19 cellular contexts compared by ENCODE assay signal in the genomic region with DNA sequence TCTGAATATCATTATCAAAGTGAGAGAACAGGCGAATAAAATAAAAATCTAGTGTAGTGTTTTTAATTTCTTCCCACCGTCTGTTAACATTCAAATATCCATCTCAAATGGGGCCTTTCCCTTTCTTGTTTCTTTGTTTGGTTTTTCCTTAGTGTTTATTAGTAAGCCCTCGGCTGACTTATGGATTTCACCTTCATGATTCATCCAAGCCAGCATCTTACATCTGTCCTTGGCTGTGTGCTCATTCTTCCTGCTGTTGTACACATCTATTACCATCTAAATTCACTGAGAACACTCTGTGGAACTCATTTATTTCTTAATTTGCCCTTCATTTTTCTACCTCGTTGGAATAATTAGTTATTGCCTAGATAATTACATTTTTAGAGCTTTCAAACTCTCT.
A peak's percentile ranks its signal among the peaks of the same experiment; 100 is the strongest.
DNase-seq lines count a peak whose midpoint lies in the region; ATAC-seq and TF ChIP-seq lines count a peak whose summit lies in the region.
"Had no signal": no experiment of that assay in that cellular context is flagged by ENCODE, and none has a peak within 500 bp of the region (broad histone marks: within the 10 kb centered on the region; RNA-seq: fewer than 3 reads in every experiment).

No MANE protein-coding gene starts in this region.

- no peaks in the 10 kb centered on the region for H3K27me3 ChIP-seq in foreskin keratinocyte
- H3K27me3 ChIP-seq: body of pancreas, upper lobe of right lung had no signal

- TF ChIP-seq CTCF in AG09309 (IDR thresholded peaks at IDR 0.05; ENCODE audit: control insufficient read depth, insufficient read depth, low read depth, low read length, missing control alignments) (no peak), foreskin keratinocyte (conservative IDR thresholded peaks at IDR 0.05) (no peak)

- H3K4me3 ChIP-seq in AG09309 (ENCODE audit: control insufficient read depth, low read depth, low read length), result no peak overlapping the region
- H3K4me3 ChIP-seq: body of pancreas, psoas muscle, upper lobe of right lung had no signal

- peak; percentile 27 for DNase-seq in AG09309 (ENCODE audit: low read depth)
- DNase-seq in LHCN-M2 (ENCODE audit: low read depth), result peak; percentile 69
- peak; percentile 16 for DNase-seq in astrocyte of the hippocampus (ENCODE audit: low read depth, low spot score)
- DNase-seq in foreskin keratinocyte, result peak; percentile 51 to 69
- DNase-seq in activated CD4-positive, alpha-beta T cell treated with anti-CD3 and anti-CD28 coated beads for 48 hours, result no peak
- DNase-seq in activated CD4-positive, alpha-beta T cell treated with anti-CD3 and anti-CD28 coated beads, Interleukin-2, amount 50 U/mL, for 48 hours, result no peak
- DNase-seq in stimulated activated effector memory CD8-positive, alpha-beta T cell treated with anti-CD3 and anti-CD28 coated beads, Interleukin-12 subunit alpha, Interleukin-12 subunit beta, amount 100 ng/mL, for 72 hours (ENCODE audit: low spot score in 2 of 2), result no peak
- no peak for DNase-seq in T-helper 2 cell treated with Interferon-gamma antibody and Interleukin-4, amounts not matched to agents 5 μg/mL and 100 μg/mL, for 36 hours (ENCODE audit: low spot score)
- DNase-seq: activated CD4-positive, alpha-beta T cell treated with anti-CD3 and anti-CD28 coated beads for 4 hours; activated naive CD4-positive, alpha-beta T cell treated with Interleukin-2 at 50 U/mL for 16 hours; body of pancreas; NCI-H187 treated with DMSO at 0.1 percent for 48 hours; NCI-H510A; nephron progenitor cell; psoas muscle; stimulated activated naive CD4-positive, alpha-beta T cell treated with Interleukin-2 at 50 U/mL for 16 hours; T1000; upper lobe of right lung had no signal

- peak overlapping the region; percentile 3 for H3K27ac ChIP-seq in foreskin keratinocyte
- H3K27ac ChIP-seq: body of pancreas, psoas muscle, upper lobe of right lung had no signal

- H3K4me1 Mint-ChIP-seq in stimulated activated effector memory CD8-positive, alpha-beta T cell treated with anti-CD3 and anti-CD28 coated beads, Interleukin-12 subunit alpha, Interleukin-12 subunit beta, amount 100 ng/mL, for 72 hours, result no peaks in the 10 kb centered on the region
- no peaks in the 10 kb centered on the region for H3K4me1 Mint-ChIP-seq in T-helper 2 cell treated with Interferon-gamma antibody and Interleukin-4, amounts not matched to agents 5 μg/mL and 100 μg/mL, for 36 hours (ENCODE audit: low read depth)
- H3K4me1 Mint-ChIP-seq: nephron progenitor cell had no signal

- H3K27ac Mint-ChIP-seq in stimulated activated effector memory CD8-positive, alpha-beta T cell treated with anti-CD3 and anti-CD28 coated beads, Interleukin-12 subunit alpha, Interleukin-12 subunit beta, amount 100 ng/mL, for 72 hours, result no peak overlapping the region
- H3K27ac Mint-ChIP-seq in T-helper 2 cell treated with Interferon-gamma antibody and Interleukin-4, amounts not matched to agents 5 μg/mL and 100 μg/mL, for 36 hours, result no peak overlapping the region
- H3K27ac Mint-ChIP-seq: dendritic cell treated with granulocyte-macrophage colony-stimulating factor and Interleukin-4, amounts not matched to agents 40 ng/mL and 50 ng/mL, for 4 days; nephron progenitor cell had no signal

- no peaks in the 10 kb centered on the region for H3K36me3 Mint-ChIP-seq in stimulated activated effector memory CD8-positive, alpha-beta T cell treated with anti-CD3 and anti-CD28 coated beads, Interleukin-12 subunit alpha, Interleukin-12 subunit beta, amount 100 ng/mL, for 72 hours
- no peaks in the 10 kb centered on the region for H3K36me3 Mint-ChIP-seq in T-helper 2 cell treated with Interferon-gamma antibody and Interleukin-4, amounts not matched to agents 5 μg/mL and 100 μg/mL, for 36 hours (ENCODE audit: low read depth)

- H3K4me3 Mint-ChIP-seq in stimulated activated effector memory CD8-positive, alpha-beta T cell treated with anti-CD3 and anti-CD28 coated beads, Interleukin-12 subunit alpha, Interleukin-12 subunit beta, amount 100 ng/mL, for 72 hours, result no peak overlapping the region
- H3K4me3 Mint-ChIP-seq in T-helper 2 cell treated with Interferon-gamma antibody and Interleukin-4, amounts not matched to agents 5 μg/mL and 100 μg/mL, for 36 hours, result no peak overlapping the region
- H3K4me3 Mint-ChIP-seq: dendritic cell treated with granulocyte-macrophage colony-stimulating factor and Interleukin-4, amounts not matched to agents 40 ng/mL and 50 ng/mL, for 4 days; nephron progenitor cell had no signal

- no peaks in the 10 kb centered on the region for H3K27me3 Mint-ChIP-seq in T-helper 2 cell treated with Interferon-gamma antibody and Interleukin-4, amounts not matched to agents 5 μg/mL and 100 μg/mL, for 36 hours (ENCODE audit: low read depth)
- H3K27me3 Mint-ChIP-seq: dendritic cell treated with granulocyte-macrophage colony-stimulating factor and Interleukin-4, amounts not matched to agents 40 ng/mL and 50 ng/mL, for 4 days had no signal

- peak; percentile 78 for ATAC-seq in foreskin keratinocyte
- no peak for ATAC-seq in stimulated activated effector memory CD8-positive, alpha-beta T cell treated with anti-CD3 and anti-CD28 coated beads, Interleukin-12 subunit alpha, Interleukin-12 subunit beta, amount 100 ng/mL, for 72 hours
- ATAC-seq: body of pancreas, psoas muscle, upper lobe of right lung had no signal

- no peaks in the 10 kb centered on the region for H3K9me3 Mint-ChIP-seq in stimulated activated effector memory CD8-positive, alpha-beta T cell treated with anti-CD3 and anti-CD28 coated beads, Interleukin-12 subunit alpha, Interleukin-12 subunit beta, amount 100 ng/mL, for 72 hours
- no peaks in the 10 kb centered on the region for H3K9me3 Mint-ChIP-seq in T-helper 2 cell treated with Interferon-gamma antibody and Interleukin-4, amounts not matched to agents 5 μg/mL and 100 μg/mL, for 36 hours
- H3K9me3 Mint-ChIP-seq: dendritic cell treated with granulocyte-macrophage colony-stimulating factor and Interleukin-4, amounts not matched to agents 40 ng/mL and 50 ng/mL, for 4 days; nephron progenitor cell had no signal

- peaks cover 19% of the 10 kb centered on the region for H3K4me1 ChIP-seq in foreskin keratinocyte
- H3K4me1 ChIP-seq: body of pancreas, psoas muscle, upper lobe of right lung had no signal

Comparison
In these comparisons a context has a peak if more than half of its experiments do, and no peak if none do; other contexts are left out.
1. DNase-seq: peak in AG09309 (single experiment), LHCN-M2 (single experiment), astrocyte of the hippocampus (single experiment) and foreskin keratinocyte (2 of 2); none in activated CD4-positive, alpha-beta T cell treated with anti-CD3 and anti-CD28 coated beads for 48 hours (single experiment), activated CD4-positive, alpha-beta T cell treated with anti-CD3 and anti-CD28 coated beads, Interleukin-2, amount 50 U/mL, for 48 hours (0 of 2), stimulated activated effector memory CD8-positive, alpha-beta T cell treated with anti-CD3 and anti-CD28 coated beads, Interleukin-12 subunit alpha, Interleukin-12 subunit beta, amount 100 ng/mL, for 72 hours (0 of 2) and T-helper 2 cell treated with Interferon-gamma antibody and Interleukin-4, amounts not matched to agents 5 μg/mL and 100 μg/mL, for 36 hours (single experiment).